ENCODE assay signal across 9 cellular contexts in the genomic region with DNA sequence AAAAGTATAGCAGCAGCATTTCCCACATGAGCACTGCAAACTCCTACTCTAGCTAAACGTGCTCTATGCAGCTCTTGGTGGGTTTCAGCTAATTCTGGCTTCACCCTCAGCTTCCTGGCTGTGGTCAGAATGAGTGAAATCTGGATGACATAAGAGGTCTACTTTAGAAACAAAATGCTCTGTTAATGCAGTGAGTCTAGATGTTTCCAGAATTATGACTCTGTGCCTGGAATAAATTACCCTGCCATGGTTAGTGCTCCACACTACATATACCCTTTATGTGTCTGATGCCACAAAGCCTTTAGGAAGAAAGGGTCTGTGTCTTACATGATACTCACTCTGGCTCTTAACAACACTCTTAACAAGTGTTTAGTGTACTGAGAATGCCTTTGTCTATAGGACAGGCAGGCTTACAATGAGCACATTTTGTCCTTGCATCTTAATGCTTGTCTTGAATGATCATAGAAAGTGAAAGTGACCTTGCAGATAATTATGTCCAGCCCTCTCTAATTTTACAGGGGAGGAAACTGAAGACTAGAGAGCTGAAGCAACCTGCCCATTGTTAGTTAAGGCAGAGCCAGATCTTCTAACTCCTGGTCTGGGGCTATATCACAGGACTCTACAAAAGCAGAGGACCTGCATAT. TPM values are rescaled to one million over a fixed set of nuclear protein-coding genes. Genes with fewer than 3 reads are reported as not detected.
A peak's percentile ranks its signal among the peaks of the same experiment; 100 is the strongest.
DNase-seq lines count a peak whose midpoint lies in the region; ATAC-seq lines count a peak whose summit lies in the region.
"Had no signal": no experiment of that assay in that cellular context is flagged by ENCODE, and none has a peak within 500 bp of the region (broad histone marks: within the 10 kb centered on the region; RNA-seq: fewer than 3 reads in every experiment).

No MANE protein-coding gene starts in this region.

- POLR2A ChIA-PET in T-cell (lab: Charles Lee): interaction anchor here in 1 of 2 donors (0.6 kb wide), 1 partner anchor 85 kb away, joined by 3 read pairs; no protein-coding TSS in a partner anchor

- ATAC-seq in HG03064 (IDR thresholded peaks at IDR 0.05; ENCODE audit: low read depth, unreplicated experiment) (peak; percentile 82), T-cell (replicated peaks in 1 of 4) (peak; percentile 63 to 85 (median 72)), HG02970 (IDR thresholded peaks at IDR 0.05; ENCODE audit: low FRiP score, unreplicated experiment) (no peak)
- ATAC-seq in stimulated activated naive B cell treated with anti-CD40 and anti-IgM and Interleukin-4, amounts not matched to agents 10 μg/mL and 1 μg/mL and 100 μg/mL, for 72 hours (replicated peaks): peak; percentile 94 to 95
- ATAC-seq: gastrocnemius medialis had no signal

- DNase-seq in activated naive CD4-positive, alpha-beta T cell treated with Interleukin-2 at 50 U/mL for 16 hours: peak; percentile 54
- no peak for DNase-seq in activated naive CD4-positive, alpha-beta T cell treated with anti-CD3 and anti-CD28 coated beads, Interleukin-2, amount 50 U/mL, for 16 hours
- no peak for DNase-seq in T-cell
- DNase-seq in stimulated activated naive B cell treated with anti-CD40 and anti-IgM and Interleukin-4, amounts not matched to agents 10 μg/mL and 1 μg/mL and 100 μg/mL, for 72 hours: no peak
- DNase-seq in retina: no peak
- DNase-seq in COR-L47 (lab: John Stamatoyannopoulos, UW): no peak
- DNase-seq: gastrocnemius medialis had no signal

- H3K4me3 Mint-ChIP-seq in T-cell: no peak overlapping the region
- no peak overlapping the region for H3K4me3 Mint-ChIP-seq in stimulated activated naive B cell treated with anti-CD40 and anti-IgM and Interleukin-4, amounts not matched to agents 10 μg/mL and 1 μg/mL and 100 μg/mL, for 72 hours

- no peaks in the 10 kb centered on the region for H3K9me3 Mint-ChIP-seq in T-cell
- H3K9me3 Mint-ChIP-seq in stimulated activated naive B cell treated with anti-CD40 and anti-IgM and Interleukin-4, amounts not matched to agents 10 μg/mL and 1 μg/mL and 100 μg/mL, for 72 hours: no peaks in the 10 kb centered on the region

- CTCF ChIA-PET in T-cell (lab: Charles Lee): interaction anchor here in 1 of 2 donors (0.7 to 2.6 kb wide), 3 partner anchors 15 to 39 kb away, joined by 3 to 10 read pairs (median 8); no protein-coding TSS in a partner anchor

- peaks cover 64% of the 10 kb centered on the region for H3K36me3 Mint-ChIP-seq in T-cell
- peaks cover 8 to 31% of the 10 kb centered on the region in 2 donors for H3K36me3 Mint-ChIP-seq in stimulated activated naive B cell treated with anti-CD40 and anti-IgM and Interleukin-4, amounts not matched to agents 10 μg/mL and 1 μg/mL and 100 μg/mL, for 72 hours

- H3K4me1 Mint-ChIP-seq in T-cell: peaks cover 44 to 55% (median 54%) of the 10 kb centered on the region in 3 donors
- H3K4me1 Mint-ChIP-seq in stimulated activated naive B cell treated with anti-CD40 and anti-IgM and Interleukin-4, amounts not matched to agents 10 μg/mL and 1 μg/mL and 100 μg/mL, for 72 hours: peaks cover 11 to 20% of the 10 kb centered on the region in 2 donors

- no peaks in the 10 kb centered on the region for H3K27me3 Mint-ChIP-seq in T-cell
- H3K27me3 Mint-ChIP-seq in stimulated activated naive B cell treated with anti-CD40 and anti-IgM and Interleukin-4, amounts not matched to agents 10 μg/mL and 1 μg/mL and 100 μg/mL, for 72 hours: no peaks in the 10 kb centered on the region

- peak overlapping the region; percentile 47 to 82 for H3K27ac Mint-ChIP-seq in T-cell
- peak overlapping the region; percentile 76 for H3K27ac Mint-ChIP-seq in stimulated activated naive B cell treated with anti-CD40 and anti-IgM and Interleukin-4, amounts not matched to agents 10 μg/mL and 1 μg/mL and 100 μg/mL, for 72 hours

RNA-seq across cellular contexts. Expression of a gene that starts 9.2 kb away (rescaled TPM):
- total RNA-seq in T-cell: 100 to 1,000 TPM; 157 to 277 (median 264) TPM

RNA-seq across cellular contexts. Expression of a gene that starts 52.4 kb away (rescaled TPM):
- total RNA-seq in T-cell: 100 to 1,000 TPM in 3 of 5 donors, 10 to 100 TPM in 2; 37.3 to 254 (median 195) TPM
